In the genomic region with DNA sequence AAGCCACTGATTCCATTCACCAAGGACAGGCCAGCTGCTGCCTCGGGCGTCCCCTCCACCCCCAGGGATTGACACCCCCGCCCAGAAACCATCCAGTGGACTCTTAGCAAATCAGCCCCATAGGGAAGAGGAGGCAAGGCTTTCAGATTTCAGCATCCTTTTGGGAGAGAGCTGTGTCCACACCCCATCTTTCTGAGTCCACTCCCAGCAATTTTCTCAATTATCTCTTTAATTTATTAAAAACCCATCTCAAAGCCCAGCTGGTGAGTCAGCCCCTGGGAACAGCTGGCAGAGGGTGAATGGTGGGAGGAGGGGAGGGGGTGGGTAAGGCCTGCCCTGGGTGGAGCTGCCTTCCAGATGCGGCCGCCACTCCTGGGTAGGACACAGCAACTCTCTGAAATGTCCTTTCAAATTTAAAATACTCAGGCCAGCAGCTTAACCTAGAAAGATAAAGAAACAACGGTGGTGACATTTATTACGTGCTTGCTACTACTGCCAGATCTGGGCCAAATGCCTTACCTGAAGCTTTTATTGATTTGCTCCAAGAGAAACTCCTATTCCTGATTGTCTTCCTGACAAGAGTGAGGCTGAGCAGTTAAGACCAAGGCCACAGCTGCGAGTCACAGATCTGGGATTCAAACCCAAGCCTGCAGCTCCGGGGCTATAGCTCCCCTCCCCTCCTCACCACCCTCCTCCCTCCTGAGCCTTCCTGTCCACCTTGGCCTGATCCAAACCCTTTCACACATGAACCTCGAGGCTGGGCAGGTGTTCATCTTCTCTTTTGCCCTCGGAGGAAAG, we compare ENCODE assay signal across 14 cellular contexts.
DNase-seq lines count a peak whose midpoint lies in the region; ATAC-seq, FAIRE-seq and TF ChIP-seq lines count a peak whose summit lies in the region.
"Had no signal": no experiment of that assay in that cellular context is flagged by ENCODE, and none has a peak within 500 bp of the region (broad histone marks: within the 10 kb centered on the region; RNA-seq: fewer than 3 reads in every experiment).

No MANE protein-coding gene starts in this region.

- H3K4me1 ChIP-seq in astrocyte (ENCODE audit: insufficient read depth, low read length) (no peaks in the 10 kb centered on the region), thoracic aorta (ENCODE audit: control insufficient read depth in 1 of 2, low read depth in 2 of 2) (peaks cover 14 to 44% of the 10 kb centered on the region in 2 donors)

- intact Hi-C loops in left ventricle myocardium superior (cut with micrococcal nuclease), result no loop called here

- H3K27me3 ChIP-seq in astrocyte (ENCODE audit: insufficient read depth, low read length) (peaks cover 2% of the 10 kb centered on the region), thoracic aorta (replicated peaks; ENCODE audit: insufficient read depth) (no peaks in the 10 kb centered on the region)
- H3K27me3 ChIP-seq: thyroid gland had no signal

- peaks cover 43% of the 10 kb centered on the region for H3K27me3 Mint-ChIP-seq in astrocyte (ENCODE audit: low read depth, unreplicated experiment)

- H3K27ac ChIP-seq in astrocyte (ENCODE audit: low read depth, low read length) (no peak overlapping the region), thoracic aorta (peak overlapping the region in 1 of 2 donors; percentile 22)
- H3K27ac ChIP-seq: 22Rv1 had no signal

- H3K9ac ChIP-seq in astrocyte (ENCODE audit: low read length), result no peak overlapping the region

- TF ChIP-seq CTCF in astrocyte (IDR thresholded peaks at IDR 0.05; ENCODE audit: insufficient read depth, low read depth, low read length) (no peak), thoracic aorta (IDR thresholded peaks at IDR 0.05) (no peak)

- DNase-seq in DMS 273 (lab: John Stamatoyannopoulos, UW; ENCODE audit: unreplicated experiment) (peak; percentile 61), DMS 273 treated with DMSO at 0.1 percent for 48 hours (lab: John Stamatoyannopoulos, UW) (no peak), astrocyte (ENCODE audit: low read depth) (no peak), left ventricle myocardium superior (peak; percentile 72), thoracic aorta (ENCODE audit: low spot score) (no peak), NCI-H1436 treated with DMSO at 0.1 percent for 48 hours (lab: John Stamatoyannopoulos, UW) (no peak), NCI-H187 (lab: John Stamatoyannopoulos, UW) (no peak)
- DNase-seq: DMS53, NCI-H226, thyroid gland had no signal

- H4K20me1 ChIP-seq in astrocyte (ENCODE audit: insufficient read depth, low read length), result peaks cover 18% of the 10 kb centered on the region

- no peak overlapping the region for H2AFZ ChIP-seq in astrocyte (ENCODE audit: low read depth, low read length)

- no peaks in the 10 kb centered on the region for H3K9me3 ChIP-seq in astrocyte (ENCODE audit: insufficient read depth, low read depth, low read length)
- H3K9me3 ChIP-seq in thoracic aorta, result no peaks in the 10 kb centered on the region
- H3K9me3 ChIP-seq: thyroid gland had no signal

- no peak overlapping the region for H3K4me2 ChIP-seq in astrocyte (ENCODE audit: low read length)

- H3K36me3 ChIP-seq in astrocyte (ENCODE audit: insufficient read depth, low read length) (no peaks in the 10 kb centered on the region), thoracic aorta (peaks cover 19% of the 10 kb centered on the region)

- no peak overlapping the region for H3K4me3 Mint-ChIP-seq in astrocyte (ENCODE audit: unreplicated experiment)
- H3K4me3 Mint-ChIP-seq: mesothelial cell of epicardium had no signal

- H3K27ac Mint-ChIP-seq in astrocyte (ENCODE audit: unreplicated experiment), result peak overlapping the region; percentile 70
- H3K27ac Mint-ChIP-seq: mesothelial cell of epicardium had no signal

- FAIRE-seq in astrocyte (lab: Jason Lieb, UNC), result no peak
- FAIRE-seq: RCC 7860 had no signal

- H3K9me3 Mint-ChIP-seq in astrocyte (ENCODE audit: unreplicated experiment), result no peaks in the 10 kb centered on the region
- H3K9me3 Mint-ChIP-seq: mesothelial cell of epicardium had no signal

- H3K4me3 ChIP-seq in astrocyte (ENCODE audit: insufficient read depth, low read depth, low read length), result no peak overlapping the region
- H3K4me3 ChIP-seq in thoracic aorta, result no peak overlapping the region
- H3K4me3 ChIP-seq: thyroid gland had no signal

- peaks cover 7% of the 10 kb centered on the region for H3K36me3 Mint-ChIP-seq in astrocyte (ENCODE audit: low read depth, unreplicated experiment)
- H3K36me3 Mint-ChIP-seq: mesothelial cell of epicardium had no signal

- H3K79me2 ChIP-seq in astrocyte (ENCODE audit: insufficient read depth, low read length), result no peaks in the 10 kb centered on the region

- ATAC-seq in left ventricle myocardium superior, result peak; percentile 69
- peak; percentile 37 for ATAC-seq in thoracic aorta (ENCODE audit: insufficient number of reproducible peaks, low FRiP score, low read depth)
- ATAC-seq in HG03342 (IDR thresholded peaks at IDR 0.05; ENCODE audit: unreplicated experiment), result no peak

- H3K4me1 Mint-ChIP-seq in astrocyte (ENCODE audit: low read depth, unreplicated experiment), result peaks cover 12% of the 10 kb centered on the region
- H3K4me1 Mint-ChIP-seq: mesothelial cell of epicardium had no signal

Comparison
In these comparisons a context has a peak if more than half of its experiments do, and no peak if none do; other contexts are left out.
1. DNase-seq: peak in DMS 273 (single experiment) and left ventricle myocardium superior (single experiment); none in DMS 273 treated with DMSO at 0.1 percent for 48 hours (single experiment), astrocyte (single experiment), thoracic aorta (single experiment), NCI-H1436 treated with DMSO at 0.1 percent for 48 hours (single experiment) and NCI-H187 (0 of 2).